8 cellular contexts compared by ENCODE assay signal in genomic region chrX:283115-283845, GRCh38. TPM values are rescaled to one million over a fixed set of nuclear protein-coding genes. Genes with fewer than 3 reads are reported as not detected.
A peak's percentile ranks its signal among the peaks of the same experiment; 100 is the strongest.
DNase-seq lines count a peak whose midpoint lies in the region; ATAC-seq and TF ChIP-seq lines count a peak whose summit lies in the region.

No MANE protein-coding gene starts in this region.

- H3K9me3 ChIP-seq in SJCRH30 (replicated peaks): no peaks in the 10 kb centered on the region
- no peaks in the 10 kb centered on the region for H3K9me3 ChIP-seq in iPS-18c (ENCODE audit: control insufficient read depth, insufficient read depth, low read length)

- H3K27ac ChIP-seq in SJCRH30: peak overlapping the region; percentile 66

- H3K4me3 ChIP-seq in SJCRH30: peak overlapping the region; percentile 57
- peak overlapping the region; percentile 63 for H3K4me3 ChIP-seq in astrocyte of the spinal cord (ENCODE audit: low read depth, low read length)
- H3K4me3 ChIP-seq in iPS-18c (ENCODE audit: insufficient read depth, low read depth, low read length): peak overlapping the region; percentile 40; the same call in 1 of the 2 replicates

- no peaks in the 10 kb centered on the region for H3K4me1 ChIP-seq in SJCRH30

- DNase-seq in GM13976 (ENCODE audit: low spot score) (peak; percentile 94), SJCRH30 (peak; percentile 92 to 93), astrocyte of the spinal cord (ENCODE audit: low read depth, low spot score) (peak; percentile 88), smooth muscle cell of the brain vasculature (ENCODE audit: low read depth, low spot score) (peak; percentile 52), NCI-H774 (lab: John Stamatoyannopoulos, UW) (no peak), COR-L47 (lab: John Stamatoyannopoulos, UW) (no peak)

- ATAC-seq in HG02798 (IDR thresholded peaks at IDR 0.05; ENCODE audit: poor library complexity, unreplicated experiment): peak; percentile 100

- H3K36me3 ChIP-seq in SJCRH30: 0 out of 2 replicates have a peak, but pooled peaks cover 4% of the 10 kb centered on the region

- TF ChIP-seq CTCF in GM13976 (IDR thresholded peaks at IDR 0.05; ENCODE audit: borderline replicate concordance, control extremely low read depth, extremely low read depth, insufficient read depth, missing control alignments) (no peak), astrocyte of the spinal cord (IDR thresholded peaks at IDR 0.05; ENCODE audit: low read depth, low read length) (no peak)

- no peaks in the 10 kb centered on the region for H3K27me3 ChIP-seq in SJCRH30

- in situ Hi-C loops in GM13976 (cut with MboI; ENCODE audit: low sequenced_read_pairs, unreplicated experiment): no loop called here
- in situ Hi-C loops in astrocyte of the spinal cord (cut with HindIII; ENCODE audit: low sequenced_read_pairs): no loop called here

RNA-seq across cellular contexts. Expression of gene PLCXD1, which starts 2.1 kb away (rescaled TPM):
- 16.0 and 16.2 TPM in 2 replicates for total RNA-seq in SJCRH30 (2014; rRNA removed; shearing (Covaris generic))

RNA-seq across cellular contexts. Expression of gene GTPBP6, which starts 35.3 kb away (rescaled TPM):
- total RNA-seq in SJCRH30 (2014; rRNA removed; shearing (Covaris generic)): 29.6 and 37.0 TPM in 2 replicates

Comparison
In these comparisons a context has a peak if more than half of its experiments do, and no peak if none do; other contexts are left out.
1. DNase-seq: peak in GM13976 (single experiment), SJCRH30 (2 of 2), astrocyte of the spinal cord (single experiment) and smooth muscle cell of the brain vasculature (single experiment); none in NCI-H774 (single experiment) and COR-L47 (single experiment).
2. Peak in every context shown above with its lines, with median percentiles within 50 percentile points of each other: H3K4me3 ChIP-seq.